In genomic region chr2:186699742-186700141, GRCh38 we compare ENCODE assay signal across 22 cellular contexts. TPM values are rescaled to one million over a fixed set of nuclear protein-coding genes. Genes with fewer than 3 reads are reported as not detected.
A peak's percentile ranks its signal among the peaks of the same experiment; 100 is the strongest.
DNase-seq lines count a peak whose midpoint lies in the region; ATAC-seq, FAIRE-seq and TF ChIP-seq lines count a peak whose summit lies in the region.
"Had no signal": no experiment of that assay in that cellular context is flagged by ENCODE, and none has a peak within 500 bp of the region (broad histone marks: within the 10 kb centered on the region; RNA-seq: fewer than 3 reads in every experiment).

No MANE protein-coding gene starts in this region.

- peaks cover 11% of the 10 kb centered on the region for H3K4me1 ChIP-seq in astrocyte (ENCODE audit: insufficient read depth, low read length)
- H3K4me1 ChIP-seq: BE2C had no signal

- H3K9ac ChIP-seq in astrocyte (ENCODE audit: low read length): no peak overlapping the region
- H3K9ac ChIP-seq: GM23248 had no signal

- H2AFZ ChIP-seq in astrocyte (ENCODE audit: low read depth, low read length): no peak overlapping the region
- H2AFZ ChIP-seq: GM23248 had no signal

- peaks cover 2% of the 10 kb centered on the region for H3K4me1 Mint-ChIP-seq in astrocyte (ENCODE audit: low read depth, unreplicated experiment)

- peaks cover 5% of the 10 kb centered on the region for H3K79me2 ChIP-seq in astrocyte (ENCODE audit: insufficient read depth, low read length)

- no peak overlapping the region for H3K4me2 ChIP-seq in astrocyte (ENCODE audit: low read length)

- H3K36me3 Mint-ChIP-seq in astrocyte (ENCODE audit: low read depth, unreplicated experiment): no peaks in the 10 kb centered on the region
- H3K36me3 Mint-ChIP-seq: CD4-positive, CD25-positive, alpha-beta regulatory T cell; CD8-positive, alpha-beta memory T cell; IgD-negative memory B cell had no signal

- no peaks in the 10 kb centered on the region for H3K9me3 ChIP-seq in astrocyte (ENCODE audit: insufficient read depth, low read depth, low read length)
- H3K9me3 ChIP-seq: BE2C, HAP-1 had no signal

- H4K20me1 ChIP-seq in astrocyte (ENCODE audit: insufficient read depth, low read length): no peaks in the 10 kb centered on the region

- H3K27ac Mint-ChIP-seq in astrocyte (ENCODE audit: unreplicated experiment): no peak overlapping the region
- H3K27ac Mint-ChIP-seq: CD8-positive, alpha-beta memory T cell; IgD-negative memory B cell had no signal

- no peak overlapping the region for H3K27ac ChIP-seq in astrocyte (ENCODE audit: low read depth, low read length)
- H3K27ac ChIP-seq: GM23248, HL-60 had no signal

- DNase-seq in GM12892 (ENCODE audit: insufficient read length) (no peak), astrocyte (ENCODE audit: low read depth) (no peak), globus pallidus (ENCODE audit: low spot score) (peak; percentile 58), pons (ENCODE audit: low spot score) (peak; percentile 69), SIG-M5 treated with dmso at 0.1 percent for 504 hours (lab: John Stamatoyannopoulos, UW; ENCODE audit: unreplicated experiment) (no peak)
- DNase-seq in stimulated activated CD8-positive, alpha-beta memory T cell treated with anti-CD3 and anti-CD28 coated beads, Interleukin-4, amount 100 ng/mL, for 48 hours: no peak
- DNase-seq: BE2C; C1 segment of cervical spinal cord; CD4-positive, CD25-positive, alpha-beta regulatory T cell; CD8-positive, alpha-beta memory T cell; COR-L47; DMS 273 treated with DMSO at 0.1 percent for 48 hours; DMS53; DND-41; EL; GM23248 had no signal

- peaks cover 3% of the 10 kb centered on the region for H3K9me3 Mint-ChIP-seq in astrocyte (ENCODE audit: unreplicated experiment)
- H3K9me3 Mint-ChIP-seq: CD8-positive, alpha-beta memory T cell had no signal

- no peak for TF ChIP-seq CTCF in astrocyte (IDR thresholded peaks at IDR 0.05; ENCODE audit: insufficient read depth, low read depth, low read length)

- H3K4me3 ChIP-seq in astrocyte (ENCODE audit: insufficient read depth, low read depth, low read length): no peak overlapping the region
- H3K4me3 ChIP-seq: GM12878, GM23248, HAP-1 had no signal

- H3K27me3 ChIP-seq in astrocyte (ENCODE audit: insufficient read depth, low read length): no peaks in the 10 kb centered on the region
- H3K27me3 ChIP-seq: BE2C had no signal

- TF ChIP-seq POLR2A in GM12892 (IDR thresholded peaks at IDR 0.05; ENCODE audit: low read depth, low read length): no peak

- ATAC-seq in HG03025 (IDR thresholded peaks at IDR 0.05; ENCODE audit: low FRiP score, unreplicated experiment): no peak
- ATAC-seq: GM12878 had no signal

- no peaks in the 10 kb centered on the region for H3K27me3 Mint-ChIP-seq in astrocyte (ENCODE audit: low read depth, unreplicated experiment)

- no peak overlapping the region for H3K4me3 Mint-ChIP-seq in astrocyte (ENCODE audit: unreplicated experiment)
- H3K4me3 Mint-ChIP-seq: CD4-positive, CD25-positive, alpha-beta regulatory T cell; CD8-positive, alpha-beta memory T cell; IgD-negative memory B cell had no signal

- no peaks in the 10 kb centered on the region for H3K36me3 ChIP-seq in astrocyte (ENCODE audit: insufficient read depth, low read length)
- H3K36me3 ChIP-seq: BE2C, HAP-1 had no signal

- FAIRE-seq in GM12892 (lab: Jason Lieb, UNC) (peak; percentile 5), astrocyte (lab: Jason Lieb, UNC) (peak; percentile 47)
- FAIRE-seq: GM12878, GM19239 had no signal

RNA-seq across cellular contexts. Expression of gene FAM171B, which starts 5.9 kb away (rescaled TPM):
- 1.7 TPM for polyA plus RNA-seq in GM12892 (2012; ENCODE audit: missing spikeins)
- 13.5 and 15.5 TPM in 2 replicates for total RNA-seq in astrocyte
- polyA plus RNA-seq: CD4-positive, CD25-positive, alpha-beta regulatory T cell; IgD-negative memory B cell had no signal

Comparison
In these comparisons a context has a peak if more than half of its experiments do, and no peak if none do; other contexts are left out.
1. DNase-seq: peak in globus pallidus (single experiment) and pons (single experiment); none in GM12892 (single experiment), astrocyte (single experiment), SIG-M5 treated with dmso at 0.1 percent for 504 hours (single experiment) and stimulated activated CD8-positive, alpha-beta memory T cell treated with anti-CD3 and anti-CD28 coated beads, Interleukin-4, amount 100 ng/mL, for 48 hours (single experiment).